8 cellular contexts compared by ENCODE assay signal in genomic region chr12:131710464-131711457, GRCh38. TPM values are rescaled to one million over a fixed set of nuclear protein-coding genes. Genes with fewer than 3 reads are reported as not detected.
DNase-seq lines count a peak whose midpoint lies in the region; ATAC-seq, FAIRE-seq and TF ChIP-seq lines count a peak whose summit lies in the region.

SFSWAP (plus strand) TSS chr12:131711090; CDS start chr12:131711230, 140 bp downstream.

- DNase-seq in GF-D8 (lab: John Stamatoyannopoulos, UW) (peak; percentile 42), H54 (ENCODE audit: insufficient read length, low spot score) (peak; percentile 80), SKM-1 (lab: John Stamatoyannopoulos, UW; ENCODE audit: unreplicated experiment) (peak; percentile 9), glutamatergic neuron (peak; percentile 83), ovary (peak; percentile 67 to 84 (median 70))
- peak; percentile 80 to 83 for DNase-seq in activated naive CD4-positive, alpha-beta T cell treated with anti-CD3 and anti-CD28 coated beads, Interleukin-2, amount 50 U/mL, for 72 hours (ENCODE audit: low spot score in 2 of 2)

- H4K20me1 ChIP-seq in Loucy (ENCODE audit: insufficient read depth, low read length, poor library complexity, severe bottlenecking), result peaks cover 24% of the 10 kb centered on the region

- H3K36me3 Mint-ChIP-seq in activated naive CD4-positive, alpha-beta T cell treated with anti-CD3 and anti-CD28 coated beads, Interleukin-2, amount 50 U/mL, for 72 hours, result peaks cover 32 to 38% of the 10 kb centered on the region in 2 donors
- no peaks in the 10 kb centered on the region for H3K36me3 Mint-ChIP-seq in glutamatergic neuron (ENCODE audit: unreplicated experiment)

- H3K4me2 ChIP-seq in Loucy (ENCODE audit: low read depth, low read length, poor library complexity, severe bottlenecking), result peak within 1 kb of the TSS; percentile 95

- peak; percentile 89 to 95 for ATAC-seq in activated naive CD4-positive, alpha-beta T cell treated with anti-CD3 and anti-CD28 coated beads, Interleukin-2, amount 50 U/mL, for 72 hours

- H3F3A ChIP-seq in Loucy (ENCODE audit: low read depth), result no peaks in the 10 kb centered on the region

- peaks cover 45% of the 10 kb centered on the region for H3K79me2 ChIP-seq in Loucy (ENCODE audit: insufficient read depth, low read length)

- no peak for FAIRE-seq in H54 (lab: Jason Lieb, UNC)

- peaks cover 8% of the 10 kb centered on the region for H3K27me3 Mint-ChIP-seq in glutamatergic neuron (ENCODE audit: unreplicated experiment)

- intact Hi-C loops in ovary (cut with DNase I), result loop anchor here in 1 of 4 donors (10.0 kb wide), 1 partner anchor 934 kb away; no protein-coding TSS in a partner anchor

- H3K9me3 Mint-ChIP-seq in activated naive CD4-positive, alpha-beta T cell treated with anti-CD3 and anti-CD28 coated beads, Interleukin-2, amount 50 U/mL, for 72 hours, result peaks cover 6 to 13% of the 10 kb centered on the region in 2 donors
- peaks cover 13% of the 10 kb centered on the region for H3K9me3 Mint-ChIP-seq in glutamatergic neuron (ENCODE audit: unreplicated experiment)

- H3K4me3 ChIP-seq in Loucy (ENCODE audit: low read length, poor library complexity, severe bottlenecking) (peak within 1 kb of the TSS; percentile 95), ovary (peak within 1 kb of the TSS; percentile 64), thymus (ENCODE audit: low read length) (peak within 1 kb of the TSS; percentile 76)

- H3K27ac Mint-ChIP-seq in activated naive CD4-positive, alpha-beta T cell treated with anti-CD3 and anti-CD28 coated beads, Interleukin-2, amount 50 U/mL, for 72 hours, result peak within 1 kb of the TSS; percentile 99
- H3K27ac Mint-ChIP-seq in glutamatergic neuron (ENCODE audit: unreplicated experiment), result peak within 1 kb of the TSS; percentile 97

- peak within 1 kb of the TSS; percentile 93 for H3K9ac ChIP-seq in Loucy (ENCODE audit: low read depth, low read length, poor library complexity, severe bottlenecking)

- H3K4me3 Mint-ChIP-seq in glutamatergic neuron (ENCODE audit: unreplicated experiment), result peak within 1 kb of the TSS; percentile 95

- TF ChIP-seq EP300 in ovary (IDR thresholded peaks at IDR 0.05), result no peak

- H3K27me3 ChIP-seq in Loucy (ENCODE audit: insufficient read depth, low read length, poor library complexity, severe bottlenecking) (peaks cover 6% of the 10 kb centered on the region), ovary (no peaks in the 10 kb centered on the region), thymus (ENCODE audit: control insufficient read depth, insufficient read depth) (no peaks in the 10 kb centered on the region)

- H3K4me1 Mint-ChIP-seq in glutamatergic neuron (ENCODE audit: low read depth, unreplicated experiment), result peaks cover 9% of the 10 kb centered on the region

- TF ChIP-seq CTCF in Loucy (conservative IDR thresholded peaks at IDR 0.05; ENCODE audit: low read length), result no peak
- TF ChIP-seq CTCF in glutamatergic neuron (IDR thresholded peaks at IDR 0.05; ENCODE audit: partially characterized antibody, unreplicated experiment), result no peak
- peak in 2 of 3 donors; percentile 25 to 26 for TF ChIP-seq CTCF in ovary (IDR thresholded peaks at IDR 0.05)

- H3K36me3 ChIP-seq in Loucy (ENCODE audit: insufficient read depth, low read length), result peaks cover 18% of the 10 kb centered on the region
- no peaks in the 10 kb centered on the region for H3K36me3 ChIP-seq in ovary
- peaks cover 17% of the 10 kb centered on the region for H3K36me3 ChIP-seq in thymus (ENCODE audit: control insufficient read depth, insufficient read depth)

- H2AFZ ChIP-seq in Loucy (ENCODE audit: low read length), result peak within 1 kb of the TSS; percentile 99

- H3K27ac ChIP-seq in ovary (peak within 1 kb of the TSS; percentile 84 to 86), thymus (ENCODE audit: low read depth) (peak within 1 kb of the TSS; percentile 95)

- peaks cover 25% of the 10 kb centered on the region for H3K4me1 ChIP-seq in Loucy (ENCODE audit: insufficient read depth, low read length, poor library complexity, severe bottlenecking)
- peaks cover 12% of the 10 kb centered on the region for H3K4me1 ChIP-seq in ovary (ENCODE audit: insufficient read depth)
- H3K4me1 ChIP-seq in thymus (ENCODE audit: control insufficient read depth, insufficient read depth, low read length), result peaks cover 17% of the 10 kb centered on the region

- no peaks in the 10 kb centered on the region for H3K9me3 ChIP-seq in Loucy (ENCODE audit: insufficient read depth, low read depth, low read length)
- no peaks in the 10 kb centered on the region for H3K9me3 ChIP-seq in ovary
- H3K9me3 ChIP-seq in thymus (ENCODE audit: control insufficient read depth), result no peaks in the 10 kb centered on the region

- WGBS in ovary, 3 donors, result 0 to 1% (median 0%) methylated on average over 83 to 90 of the region's 90 CpGs
- 1% methylated on average over 90 of the region's 90 CpGs for WGBS in thymus

- TF ChIP-seq POLR2A in H54 (IDR thresholded peaks at IDR 0.05; ENCODE audit: low read depth, low read length) (peak; percentile 69), ovary (IDR thresholded peaks at IDR 0.05) (peak; percentile 54)

- no peaks in the 10 kb centered on the region for H3K9me2 ChIP-seq in Loucy (replicated peaks; ENCODE audit: low read depth, low read length)

RNA-seq across cellular contexts. Expression of gene SFSWAP, which starts in this region (rescaled TPM):
- 10 to 100 TPM; 54.9 to 64.0 TPM for total RNA-seq in activated naive CD4-positive, alpha-beta T cell treated with anti-CD3 and anti-CD28 coated beads, Interleukin-2, amount 50 U/mL, for 72 hours
- total RNA-seq in glutamatergic neuron (ENCODE audit: unreplicated experiment) (81.2 TPM), ovary (10 to 100 TPM; 32.6 to 54.4 (median 49.4) TPM)
- polyA plus RNA-seq in ovary (10 to 100 TPM; 27.6 to 38.5 TPM), thymus (39.6 TPM)

Comparison
In these comparisons a context has a peak if more than half of its experiments do, and no peak if none do; other contexts are left out.
1. Peak in every context shown above with its lines: DNase-seq, ATAC-seq, H3K4me3 ChIP-seq and H3K27ac ChIP-seq.
2. DNase-seq: peak in every context shown above with its lines; median percentile 83 in glutamatergic neuron; 82 in activated naive CD4-positive, alpha-beta T cell treated with anti-CD3 and anti-CD28 coated beads, Interleukin-2, amount 50 U/mL, for 72 hours; 80 in H54; 70 in ovary; 42 in GF-D8; 9 in SKM-1.
3. CTCF ChIP-seq: peak in ovary (2 of 3); none in Loucy (single experiment) and glutamatergic neuron (single experiment).